In genomic region chr22:31107206-31108118, GRCh38 we compare ENCODE assay signal across 8 cellular contexts. TPM values are rescaled to one million over a fixed set of nuclear protein-coding genes. Genes with fewer than 3 reads are reported as not detected.
A peak's percentile ranks its signal among the peaks of the same experiment; 100 is the strongest.
DNase-seq lines count a peak whose midpoint lies in the region; ATAC-seq, FAIRE-seq and TF ChIP-seq lines count a peak whose summit lies in the region.

SELENOM (minus strand) TSS chr22:31107568; CDS start chr22:31107505, 63 bp downstream.

- peak; percentile 55 for TF ChIP-seq POLR2A in A549 (IDR thresholded peaks at IDR 0.05; ENCODE audit: low read length)

- DNase-seq in A549 (ENCODE audit: low read depth in 1 of 2, low spot score in 1 of 2) (peak; percentile 80 to 96), NCI-H345 (lab: John Stamatoyannopoulos, UW) (peak; percentile 84), colonic mucosa (peak; percentile 97), left colon (peak; percentile 94 to 98)
- DNase-seq in activated CD4-positive, alpha-beta T cell treated with anti-CD3 and anti-CD28 coated beads for 48 hours: peak; percentile 92
- DNase-seq in stimulated activated CD4-positive, alpha-beta T cell treated with anti-CD3 and anti-CD28 coated beads, Interleukin-1b, Interleukin-23, amount 100 ng/mL, for 4 hours (ENCODE audit: low read depth in 2 of 2): peak; percentile 68 to 82

- no peaks in the 10 kb centered on the region for H3K9me3 ChIP-seq in A549
- no peaks in the 10 kb centered on the region for H3K9me3 ChIP-seq in colonic mucosa

- peak; percentile 94 to 98 for ATAC-seq in A549
- peak; percentile 65 for ATAC-seq in GM18861 (IDR thresholded peaks at IDR 0.05; ENCODE audit: unreplicated experiment)
- peak; percentile 83 for ATAC-seq in HG03095 (IDR thresholded peaks at IDR 0.05; ENCODE audit: unreplicated experiment)
- ATAC-seq in left colon: peak; percentile 94

- intact Hi-C loops in colonic mucosa (cut with DNase I): loop anchor here (5.0 kb wide), 1 partner anchor 40 kb away; no protein-coding TSS in a partner anchor
- intact Hi-C loops in left colon (cut with DNase I, micrococcal nuclease): no loop called here

- CTCF ChIA-PET in A549 (lab: Yijun Ruan, JAX): interaction anchor here (0.6 to 3.9 kb wide), 48 partner anchors 9 to 536 kb away, joined by 3 to 50 read pairs (median 4); partner anchors contain the start of genes INPP5J, PLA2G3 and RNF185

- FAIRE-seq in A549 (lab: Jason Lieb, UNC): no peak

- TF ChIP-seq RAD21 in A549 (conservative IDR thresholded peaks at IDR 0.05 in 1 of 2, IDR thresholded peaks at IDR 0.05 in 1 of 2): peak; percentile 74 to 84

- POLR2A ChIA-PET in A549 (lab: Yijun Ruan, JAX): interaction anchor here (0.6 to 1.0 kb wide), 7 partner anchors 10 to 139 kb away, joined by 3 to 8 read pairs (median 3); partner anchors contain the start of genes INPP5J, MORC2 and SMTN

- peaks cover 6% of the 10 kb centered on the region for H3K4me1 ChIP-seq in A549
- no peaks in the 10 kb centered on the region for H3K4me1 ChIP-seq in colonic mucosa

- H3K4me3 ChIP-seq in A549: peak within 1 kb of the TSS; percentile 66
- peak within 1 kb of the TSS; percentile 60 for H3K4me3 ChIP-seq in colonic mucosa

- whole genome bisulfite sequencing in A549 (ENCODE audit: missing lambda C conversion rate): under 1% methylated on average over 15 of the region's 70 CpGs

- peak within 1 kb of the TSS; percentile 79 for H3K4me2 ChIP-seq in A549

- TF ChIP-seq CTCF in A549 (IDR thresholded peaks at IDR 0.05) (peak; percentile 77), colonic mucosa (IDR thresholded peaks at IDR 0.05) (peak; percentile 83)

- H3K9ac ChIP-seq in colonic mucosa (ENCODE audit: low read depth in 2 of 2, low read length in 2 of 2): peak within 1 kb of the TSS; percentile 78 to 96

- H3K36me3 ChIP-seq in colonic mucosa: no peaks in the 10 kb centered on the region

- no peak for TF ChIP-seq EP300 in A549 (IDR thresholded peaks at IDR 0.05)

- no peaks in the 10 kb centered on the region for H3K27me3 ChIP-seq in colonic mucosa

- peak within 1 kb of the TSS; percentile 78 to 91 for H3K27ac ChIP-seq in A549
- H3K27ac ChIP-seq in colonic mucosa: peak within 1 kb of the TSS; percentile 85

TF ChIP-seq in A549, 52 proteins besides CTCF, POLR2A, EP300 and RAD21:
- TF ChIP-seq KDM5A (IDR thresholded peaks at IDR 0.05) (0 out of 2 replicates have a peak, but pooled peaks have one; percentile 28), PHF8 (IDR thresholded peaks at IDR 0.05; ENCODE audit: borderline replicate concordance, low read depth) (peak; percentile 72; the same call in 1 of the 2 replicates), JUN (IDR thresholded peaks at IDR 0.05) (0 out of 5 replicates have a peak, but pooled peaks of 1 of the 2 experiments have one; percentile 34), E2F6 (IDR thresholded peaks at IDR 0.05; ENCODE audit: borderline replicate concordance, low read depth) (0 out of 2 replicates have a peak, but pooled peaks have one; percentile 30), SMC3 (IDR thresholded peaks at IDR 0.05) (peak; percentile 87), NR3C1 (IDR thresholded peaks at IDR 0.05) (no peak)
- TF ChIP-seq, protein P1, sequence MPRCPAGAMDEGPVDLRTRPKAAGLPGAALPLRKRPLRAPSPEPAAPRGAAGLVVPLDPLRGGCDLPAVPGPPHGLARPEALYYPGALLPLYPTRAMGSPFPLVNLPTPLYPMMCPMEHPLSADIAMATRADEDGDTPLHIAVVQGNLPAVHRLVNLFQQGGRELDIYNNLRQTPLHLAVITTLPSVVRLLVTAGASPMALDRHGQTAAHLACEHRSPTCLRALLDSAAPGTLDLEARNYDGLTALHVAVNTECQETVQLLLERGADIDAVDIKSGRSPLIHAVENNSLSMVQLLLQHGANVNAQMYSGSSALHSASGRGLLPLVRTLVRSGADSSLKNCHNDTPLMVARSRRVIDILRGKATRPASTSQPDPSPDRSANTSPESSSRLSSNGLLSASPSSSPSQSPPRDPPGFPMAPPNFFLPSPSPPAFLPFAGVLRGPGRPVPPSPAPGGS (IDR thresholded peaks at IDR 0.05): no peak
TF ChIP-seq in A549: peak in this region for 5.

RNA-seq across cellular contexts. Expression of gene SELENOM, which starts in this region (rescaled TPM):
- polyA plus RNA-seq in A549 (2011; rRNA removed): 14.2 and 15.3 TPM in 2 replicates
- polyA plus RNA-seq in A549 (2012; cell fraction: cytosol; rRNA removed): 62.7 and 76.5 TPM in 2 replicates
- polyA plus RNA-seq in A549 (2012; cell fraction: nucleus; rRNA removed): 82.5 and 94.7 TPM in 2 replicates
- polyA plus RNA-seq in A549 (2017; fragmentation: RNase III; extraction: RNeasy Plus Mini Kit Qiagen cat#74134 plus additional on column Dnase treatment): 46.4 to 50.2 TPM (median 46.5 TPM) in 3 replicates
- 12.4 and 18.3 TPM in 2 replicates for polyA minus RNA-seq in A549 (2011; rRNA and poly(A)+ RNA removed)
- total RNA-seq in colonic mucosa: 10 to 100 TPM; 27.1 to 61.7 TPM
- total RNA-seq in left colon: 10 to 100 TPM; 24.3 to 64.4 TPM

Comparison
In these comparisons a context has a peak if more than half of its experiments do, and no peak if none do; other contexts are left out.
1. Peak in every context shown above with its lines: DNase-seq, ATAC-seq, H3K4me3 ChIP-seq and H3K27ac ChIP-seq.